Comparison of ENCODE assay signal across 20 cellular contexts in genomic region chr13:100396771-100397170, GRCh38.
"Had no signal": no experiment of that assay in that cellular context is flagged by ENCODE, and none has a peak within 500 bp of the region (broad histone marks: within the 10 kb centered on the region; RNA-seq: fewer than 3 reads in every experiment).

No MANE protein-coding gene starts in this region.

- H3K9me3 ChIP-seq: right lobe of liver, uterus had no signal

- H3K27ac ChIP-seq: foreskin keratinocyte, skin epidermis had no signal

- H3K36me3 ChIP-seq: right lobe of liver, uterus had no signal

- H3K4me3 ChIP-seq: right lobe of liver, skin epidermis, uterus had no signal

- ATAC-seq: activated CD4-positive, CD25-positive, alpha-beta regulatory T cell treated with anti-CD3 and anti-CD28 coated beads, Interleukin-2, amount 50 U/mL, for 24 hours; activated CD8-positive, alpha-beta T cell treated with anti-CD3 and anti-CD28 coated beads, Interleukin-2, amount 10 ng/mL, durations not matched to agents 7 days and 5 days; foreskin keratinocyte; left ventricle myocardium superior; stimulated activated effector memory CD8-positive, alpha-beta T cell treated with anti-CD3 and anti-CD28 coated beads, Interleukin-12 subunit alpha, Interleukin-12 subunit beta, amount 100 ng/mL, for 72 hours; stimulated activated naive CD8-positive, alpha-beta T cell treated with anti-CD3 and anti-CD28 coated beads, Interleukin-15, amount 100 ng/mL, for 72 hours had no signal

- DNase-seq: activated CD4-positive, alpha-beta T cell treated with anti-CD3 and anti-CD28 coated beads, Interleukin-2, amount 10 ng/mL, durations not matched to agents 7 days and 5 days; activated CD8-positive, alpha-beta T cell treated with anti-CD3 and anti-CD28 coated beads, Interleukin-2, amount 10 ng/mL, durations not matched to agents 7 days and 5 days; activated gamma-delta T cell treated with Interleukin-2 at 50 U/mL for 16 hours; activated T-cell treated with anti-CD3 and anti-CD28 coated beads, Interleukin-2, amount 50 U/mL, for 1 hour; aorta; effector CD4-positive, alpha-beta T cell; erythroblast; foreskin keratinocyte; left ventricle myocardium superior; mammary epithelial cell; occipital lobe; posterior cingulate gyrus; right lobe of liver; stimulated activated CD4-positive, alpha-beta T cell treated with anti-CD3 and anti-CD28 coated beads, Interleukin-2, amount 100 ng/mL, for 24 hours; stimulated activated naive CD8-positive, alpha-beta T cell treated with anti-CD3 and anti-CD28 coated beads, Interleukin-15, amount 100 ng/mL, for 72 hours; trophoblast cell; uterus had no signal

- H3K27me3 ChIP-seq: foreskin keratinocyte, right lobe of liver, uterus had no signal
